In genomic region chr18:47151457-47151856, GRCh38 we compare ENCODE assay signal across 10 cellular contexts.
DNase-seq lines count a peak whose midpoint lies in the region; ATAC-seq and TF ChIP-seq lines count a peak whose summit lies in the region.
"Had no signal": no experiment of that assay in that cellular context is flagged by ENCODE, and none has a peak within 500 bp of the region (broad histone marks: within the 10 kb centered on the region; RNA-seq: fewer than 3 reads in every experiment).

No MANE protein-coding gene starts in this region.

- H3K27ac Mint-ChIP-seq in nephron = peak overlapping the region; percentile 99 to 100 (median 100)

- ATAC-seq in GM18870 (IDR thresholded peaks at IDR 0.05; ENCODE audit: unreplicated experiment) = no peak

- H3K9me3 Mint-ChIP-seq in nephron = no peaks in the 10 kb centered on the region

- H3K4me1 Mint-ChIP-seq in nephron = peaks cover 29% of the 10 kb centered on the region

- peak overlapping the region; percentile 71 for H3K4me3 ChIP-seq in brain microvascular endothelial cell (ENCODE audit: low read depth, low read length)

- H3K27me3 Mint-ChIP-seq in nephron (ENCODE audit: low read depth) = no peaks in the 10 kb centered on the region

- no peaks in the 10 kb centered on the region for H3K27me3 ChIP-seq in brain microvascular endothelial cell (replicated peaks)

- no peaks in the 10 kb centered on the region for H3K36me3 ChIP-seq in brain microvascular endothelial cell (replicated peaks)

- peaks cover 12% of the 10 kb centered on the region for H3K36me3 Mint-ChIP-seq in nephron (ENCODE audit: low read depth)

- in situ Hi-C loops in brain microvascular endothelial cell (cut with HindIII; ENCODE audit: low pct_ligation_motif_present, low sequenced_read_pairs) = no loop called here

- DNase-seq in DMS53 (lab: John Stamatoyannopoulos, UW) = peak; percentile 58
- DNase-seq in NAMALWA (ENCODE audit: low spot score) = peak; percentile 8
- DNase-seq in brain microvascular endothelial cell = no peak
- DNase-seq in GM10266 (ENCODE audit: extremely low spot score) = no peak
- no peak for DNase-seq in retina
- no peak for DNase-seq in SIG-M5 treated with dmso at 0.1 percent for 504 hours (lab: John Stamatoyannopoulos, UW; ENCODE audit: unreplicated experiment)
- DNase-seq: NCI-H510A; stimulated activated CD4-positive, alpha-beta T cell treated with anti-CD3 and anti-CD28 coated beads, Interleukin-15, amount 100 ng/mL, for 24 hours had no signal

- H3K27ac ChIP-seq in brain microvascular endothelial cell = no peak overlapping the region

- no peak for TF ChIP-seq CTCF in brain microvascular endothelial cell (IDR thresholded peaks at IDR 0.05; ENCODE audit: low read depth, low read length, missing control alignments)
- TF ChIP-seq CTCF in nephron (IDR thresholded peaks at IDR 0.05; ENCODE audit: unreplicated experiment in 3 of 3) = no peak
- TF ChIP-seq CTCF in GM10266 (IDR thresholded peaks at IDR 0.05; ENCODE audit: control insufficient read depth, insufficient read depth, low read depth, missing control alignments) = no peak

- H3K4me3 Mint-ChIP-seq in nephron = peak overlapping the region; percentile 96 to 98 (median 96)

Comparison
In these comparisons a context has a peak if more than half of its experiments do, and no peak if none do; other contexts are left out.
1. DNase-seq: peak in DMS53 (single experiment) and NAMALWA (single experiment); none in brain microvascular endothelial cell (single experiment), GM10266 (single experiment), retina (single experiment) and SIG-M5 treated with dmso at 0.1 percent for 504 hours (single experiment).